In genomic region chr6:33081098-33081824, GRCh38 we compare ENCODE assay signal across 8 cellular contexts. TPM values are rescaled to one million over a fixed set of nuclear protein-coding genes. Genes with fewer than 3 reads are reported as not detected.
A peak's percentile ranks its signal among the peaks of the same experiment; 100 is the strongest.
DNase-seq lines count a peak whose midpoint lies in the region; ATAC-seq and TF ChIP-seq lines count a peak whose summit lies in the region.

No MANE protein-coding gene starts in this region.

- no peak overlapping the region for H3K27ac Mint-ChIP-seq in nephron progenitor cell

- ATAC-seq in Right ventricle myocardium superior (ENCODE audit: poor library complexity) (no peak), esophagus mucosa (peak; percentile 9), GM18517 (IDR thresholded peaks at IDR 0.05; ENCODE audit: unreplicated experiment) (no peak)

- H3K27ac ChIP-seq in cardiac muscle cell = no peak overlapping the region
- peak overlapping the region; percentile 91 for H3K27ac ChIP-seq in vagina

- peak overlapping the region; percentile 16 for H3K4me3 ChIP-seq in cardiac muscle cell
- H3K4me3 ChIP-seq in vagina = peak overlapping the region; percentile 53 to 57

- H3K36me3 ChIP-seq in cardiac muscle cell (no peaks in the 10 kb centered on the region), vagina (no peaks in the 10 kb centered on the region)

- H3K9me3 Mint-ChIP-seq in nephron progenitor cell = no peaks in the 10 kb centered on the region

- H3K9me3 ChIP-seq in cardiac muscle cell (ENCODE audit: low read depth) (no peaks in the 10 kb centered on the region), vagina (no peaks in the 10 kb centered on the region)

- no peak for TF ChIP-seq CTCF in cardiac muscle cell (IDR thresholded peaks at IDR 0.05; ENCODE audit: low read depth, low read length)
- no peak for TF ChIP-seq CTCF in nephron progenitor cell (IDR thresholded peaks at IDR 0.05)
- no peak for TF ChIP-seq CTCF in vagina (IDR thresholded peaks at IDR 0.05)

- H3K27me3 ChIP-seq in cardiac muscle cell (no peaks in the 10 kb centered on the region), vagina (no peaks in the 10 kb centered on the region)

- no peak for TF ChIP-seq POLR2A in vagina (IDR thresholded peaks at IDR 0.05)

- H3K4me3 Mint-ChIP-seq in nephron progenitor cell = peak overlapping the region; percentile 92

- intact Hi-C loops in Right ventricle myocardium superior (cut with DNase I) = loop anchor here (5.0 kb wide), 1 partner anchor 64 kb away; no protein-coding TSS in a partner anchor
- intact Hi-C loops in vagina (cut with DNase I) = loop anchor here (2.0 kb wide), 1 partner anchor 66 kb away; no protein-coding TSS in a partner anchor

- peaks cover 72% of the 10 kb centered on the region for H3K27me3 Mint-ChIP-seq in nephron progenitor cell (ENCODE audit: low read depth, poor library complexity)

- DNase-seq in cardiac muscle cell (ENCODE audit: low read depth in 1 of 2, low spot score in 1 of 2) (no peak), Right ventricle myocardium superior (no peak), nephron progenitor cell (no peak), vagina (ENCODE audit: extremely low spot score in 2 of 2) (no peak), AG08396 (ENCODE audit: low spot score) (no peak), NCI-H446 (lab: John Stamatoyannopoulos, UW) (no peak)

- peaks cover 39% of the 10 kb centered on the region for H3K4me1 Mint-ChIP-seq in nephron progenitor cell

- peaks cover 5% of the 10 kb centered on the region for H3K36me3 Mint-ChIP-seq in nephron progenitor cell (ENCODE audit: low read depth)

- no peaks in the 10 kb centered on the region for H3K4me1 ChIP-seq in cardiac muscle cell (ENCODE audit: low read depth)
- peaks cover 13% of the 10 kb centered on the region for H3K4me1 ChIP-seq in vagina

RNA-seq across cellular contexts. Expression of gene HLA-DPB1, which starts 5.5 kb away (rescaled TPM):
- total RNA-seq in cardiac muscle cell (14.3 and 26.1 TPM in 2 replicates), Right ventricle myocardium superior (29.8 TPM), esophagus mucosa (10.5 TPM), vagina (94.8 TPM)
- polyA plus RNA-seq in cardiac muscle cell = 8.6 and 11.1 TPM in 2 replicates

RNA-seq across cellular contexts. Expression of gene HLA-DPA1, which starts 7.8 kb away (rescaled TPM):
- total RNA-seq in cardiac muscle cell = 0.21 and 1.1 TPM in 2 replicates
- 1.2 and 1.9 TPM in 2 replicates for polyA plus RNA-seq in cardiac muscle cell
- 34.1 TPM for total RNA-seq in Right ventricle myocardium superior
- total RNA-seq in esophagus mucosa = 12.7 TPM
- 82.3 TPM for total RNA-seq in vagina
